In genomic region chr20:1934578-1935573, GRCh38 we compare ENCODE assay signal across 11 cellular contexts. TPM values are rescaled to one million over a fixed set of nuclear protein-coding genes. Genes with fewer than 3 reads are reported as not detected.
DNase-seq lines count a peak whose midpoint lies in the region; ATAC-seq, FAIRE-seq and TF ChIP-seq lines count a peak whose summit lies in the region.
"Had no signal": no experiment of that assay in that cellular context is flagged by ENCODE, and none has a peak within 500 bp of the region (broad histone marks: within the 10 kb centered on the region; RNA-seq: fewer than 3 reads in every experiment).

No MANE protein-coding gene starts in this region.

- no peak for TF ChIP-seq RAD21 in A549 (conservative IDR thresholded peaks at IDR 0.05 in 1 of 2, IDR thresholded peaks at IDR 0.05 in 1 of 2)

- no peak for DNase-seq in A549 (ENCODE audit: low read depth in 1 of 2, low spot score in 1 of 2)
- DNase-seq in NCI-H226: peak; percentile 73
- DNase-seq in CD1c-positive myeloid dendritic cell (ENCODE audit: extremely low spot score): no peak
- no peak for DNase-seq in DMS 273 (lab: John Stamatoyannopoulos, UW; ENCODE audit: unreplicated experiment)
- DNase-seq: activated naive CD4-positive, alpha-beta T cell treated with anti-CD3 and anti-CD28 coated beads, Interleukin-2, amount 10 ng/mL, durations not matched to agents 7 days and 5 days; stimulated activated CD4-positive, alpha-beta T cell treated with anti-CD3 and anti-CD28 coated beads, Interleukin-12 subunit alpha, Interleukin-12 subunit beta, amount 100 ng/mL, for 4 hours had no signal

- no peaks in the 10 kb centered on the region for H3K9me3 ChIP-seq in A549
- no peaks in the 10 kb centered on the region for H3K9me3 ChIP-seq in esophagus (ENCODE audit: control insufficient read depth in 2 of 2, insufficient read depth in 1 of 2, low read depth in 1 of 2, low read length in 1 of 2)
- no peaks in the 10 kb centered on the region for H3K9me3 ChIP-seq in muscle layer of duodenum (ENCODE audit: control insufficient read depth in 1 of 2, low read length in 2 of 2)
- H3K9me3 ChIP-seq: vagina had no signal

- H3K36me3 ChIP-seq in esophagus (ENCODE audit: control insufficient read depth in 2 of 2, insufficient read depth in 2 of 2, low read length in 1 of 2) (no peaks in the 10 kb centered on the region), muscle layer of duodenum (ENCODE audit: control insufficient read depth in 1 of 2, insufficient read depth in 2 of 2, low read length in 2 of 2) (peaks cover 0 to 8% of the 10 kb centered on the region in 2 donors)

- ATAC-seq in A549 (peak; percentile 49 to 63; a peak in 5 of 6 replicates), GM19395 (IDR thresholded peaks at IDR 0.05; ENCODE audit: unreplicated experiment) (no peak), GM21390 (IDR thresholded peaks at IDR 0.05; ENCODE audit: unreplicated experiment) (no peak)

- TF ChIP-seq CTCF in A549 (IDR thresholded peaks at IDR 0.05): no peak

- H3K4me3 ChIP-seq in A549 (no peak overlapping the region), esophagus (ENCODE audit: low read depth in 1 of 2, low read length in 2 of 2) (no peak overlapping the region), muscle layer of duodenum (ENCODE audit: low read depth in 1 of 2, low read length in 2 of 2) (no peak overlapping the region)
- H3K4me3 ChIP-seq: vagina had no signal

- peak overlapping the region; percentile 15 for H3K4me2 ChIP-seq in A549

- CTCF ChIA-PET in A549 (lab: Yijun Ruan, JAX): interaction anchor here (1.0 to 1.4 kb wide), 4 partner anchors 16 to 133 kb away, joined by 3 to 6 read pairs (median 4); no protein-coding TSS in a partner anchor

- TF ChIP-seq POLR2A in A549 (IDR thresholded peaks at IDR 0.05; ENCODE audit: low read length): no peak

- POLR2A ChIA-PET in A549 (lab: Yijun Ruan, JAX): no interaction called here

- peaks cover 12% of the 10 kb centered on the region for H3K4me1 ChIP-seq in A549
- H3K4me1 ChIP-seq in esophagus (ENCODE audit: control insufficient read depth in 2 of 2, insufficient read depth in 2 of 2, low read length in 1 of 2): peaks cover 2 to 9% of the 10 kb centered on the region in 2 donors
- peaks cover 0 to 6% of the 10 kb centered on the region in 2 donors for H3K4me1 ChIP-seq in muscle layer of duodenum (ENCODE audit: control insufficient read depth in 1 of 2, insufficient read depth in 2 of 2, low read length in 2 of 2)

- no peak overlapping the region for H3K27ac ChIP-seq in A549
- H3K27ac ChIP-seq in esophagus (ENCODE audit: low read depth in 2 of 2, low read length in 1 of 2): peak overlapping the region; percentile 13 to 57
- H3K27ac ChIP-seq in muscle layer of duodenum (ENCODE audit: low read length): peak overlapping the region; percentile 62
- H3K27ac ChIP-seq: vagina had no signal

- FAIRE-seq in A549 (lab: Jason Lieb, UNC): no peak

- WGBS in A549 (ENCODE audit: missing lambda C conversion rate): 84% methylated on average over 20 of the region's 20 CpGs
- WGBS in esophagus, 2 donors: 59 to 63% methylated on average over 20 of the region's 20 CpGs

- H3K27me3 ChIP-seq in esophagus (ENCODE audit: control insufficient read depth in 1 of 2, insufficient read depth in 2 of 2, low read length in 2 of 2) (no peaks in the 10 kb centered on the region), muscle layer of duodenum (ENCODE audit: low read depth, low read length) (no peaks in the 10 kb centered on the region)
- H3K27me3 ChIP-seq: vagina had no signal

- TF ChIP-seq EP300 in A549 (IDR thresholded peaks at IDR 0.05): no peak

TF ChIP-seq in A549, 52 proteins besides CTCF, POLR2A, EP300 and RAD21:
- TF ChIP-seq HES2 (IDR thresholded peaks at IDR 0.05) (peak; percentile 23; the same call in 1 of the 2 replicates), CEBPB (IDR thresholded peaks at IDR 0.05) (peak; percentile 77 to 78), FOSL2 (IDR thresholded peaks at IDR 0.05) (0 out of 2 replicates have a peak, but pooled peaks have one; percentile 18), FOSL2 (CRISPR knock-in tag; IDR thresholded peaks at IDR 0.05) (no peak), KDM1A (IDR thresholded peaks at IDR 0.05; ENCODE audit: low read depth) (no peak), USF2 (IDR thresholded peaks at IDR 0.05) (no peak)

RNA-seq across cellular contexts. Expression of gene SIRPA, which starts 39.7 kb away (rescaled TPM):
- polyA plus RNA-seq in A549 (2011; rRNA removed) (12.8 and 18.3 TPM in 2 replicates), A549 (2017; fragmentation: RNase III; extraction: RNeasy Plus Mini Kit Qiagen cat#74134 plus additional on column Dnase treatment) (21.2 to 22.0 TPM (median 21.6 TPM) in 3 replicates), esophagus (1 to 10 TPM; 5.1 to 7.9 TPM)
- polyA plus RNA-seq in A549 (2012; cell fraction: cytosol; rRNA removed): 28.5 and 34.4 TPM in 2 replicates
- 31.9 and 32.8 TPM in 2 replicates for polyA plus RNA-seq in A549 (2012; cell fraction: nucleus; rRNA removed)
- 11.8 and 14.1 TPM in 2 replicates for polyA minus RNA-seq in A549 (2011; rRNA and poly(A)+ RNA removed)

RNA-seq across cellular contexts. Expression of gene PDYN, which starts 59.0 kb away (rescaled TPM):
- polyA plus RNA-seq in A549 (2011; rRNA removed) (not detected in 2 replicates), A549 (2017; fragmentation: RNase III; extraction: RNeasy Plus Mini Kit Qiagen cat#74134 plus additional on column Dnase treatment) (0.04 TPM in 1 of 3 replicates, not detected in the others), esophagus (not detected)
- not detected in 2 replicates for polyA plus RNA-seq in A549 (2012; cell fraction: cytosol; rRNA removed)
- polyA plus RNA-seq in A549 (2012; cell fraction: nucleus; rRNA removed): not detected in 2 replicates
- not detected in 2 replicates for polyA minus RNA-seq in A549 (2011; rRNA and poly(A)+ RNA removed)

Comparison
In these comparisons a context has a peak if more than half of its experiments do, and no peak if none do; other contexts are left out.
1. ATAC-seq: peak in A549 (2 of 2); none in GM19395 (single experiment) and GM21390 (single experiment).
2. H3K27ac ChIP-seq: peak in esophagus (2 of 2) and muscle layer of duodenum (single experiment); none in A549 (0 of 2).